Comparison of ENCODE assay signal across 1 cellular context in genomic region chr4:138243369-138243768, GRCh38.
TF ChIP-seq lines count a peak whose summit lies in the region.

No MANE protein-coding gene starts in this region.

TF ChIP-seq in HEK293, 187 proteins besides CTCF, POLR2A, EP300 and RAD21 (continued from another document):
- 0 out of 2 replicates have a peak, but pooled peaks have one; percentile 24 for TF ChIP-seq PRDM10 (tag by site-specific recombination; IDR thresholded peaks at IDR 0.05)
